ENCODE assay signal across 8 cellular contexts in the genomic region with DNA sequence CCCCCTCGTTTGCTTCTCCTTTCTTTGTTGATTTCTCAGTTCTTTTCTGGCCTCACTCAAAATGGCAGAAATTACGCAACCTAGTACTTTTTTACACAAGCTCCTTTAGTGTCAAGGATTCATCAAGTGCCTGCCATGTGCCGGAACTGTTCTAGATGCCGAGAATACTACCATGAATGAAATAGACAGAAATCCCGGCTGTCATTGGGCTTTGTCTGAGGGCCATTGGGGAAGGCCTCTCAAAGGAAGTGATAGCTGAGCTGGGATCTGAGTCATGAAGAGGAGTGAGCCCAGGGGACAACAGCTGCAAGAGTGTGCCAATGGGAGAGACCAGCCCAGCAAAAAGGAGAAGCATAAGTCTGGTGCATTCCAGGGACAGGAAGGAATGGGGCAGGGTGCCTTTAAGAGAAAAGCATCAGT. TPM values are rescaled to one million over a fixed set of nuclear protein-coding genes. Genes with fewer than 3 reads are reported as not detected.
A peak's percentile ranks its signal among the peaks of the same experiment; 100 is the strongest.
DNase-seq lines count a peak whose midpoint lies in the region; ATAC-seq lines count a peak whose summit lies in the region.

No MANE protein-coding gene starts in this region.

- no peaks in the 10 kb centered on the region for H3K9me3 Mint-ChIP-seq in activated naive CD4-positive, alpha-beta T cell treated with anti-CD3 and anti-CD28 coated beads for 36 hours
- H3K9me3 Mint-ChIP-seq in activated naive CD4-positive, alpha-beta T cell treated with anti-CD3 and anti-CD28 coated beads, Interleukin-2, amount 10 ng/mL, durations not matched to agents 7 days and 5 days = no peaks in the 10 kb centered on the region

- peaks cover 10% of the 10 kb centered on the region for H3K4me1 ChIP-seq in stomach smooth muscle (ENCODE audit: control insufficient read depth, insufficient read depth, low read length)

- no peaks in the 10 kb centered on the region for H3K27me3 Mint-ChIP-seq in activated naive CD4-positive, alpha-beta T cell treated with anti-CD3 and anti-CD28 coated beads for 36 hours (ENCODE audit: low read depth)
- peaks cover 4% of the 10 kb centered on the region for H3K27me3 Mint-ChIP-seq in activated naive CD4-positive, alpha-beta T cell treated with anti-CD3 and anti-CD28 coated beads, Interleukin-2, amount 10 ng/mL, durations not matched to agents 7 days and 5 days

- H3K4me3 Mint-ChIP-seq in activated naive CD4-positive, alpha-beta T cell treated with anti-CD3 and anti-CD28 coated beads for 36 hours = no peak overlapping the region
- H3K4me3 Mint-ChIP-seq in activated naive CD4-positive, alpha-beta T cell treated with anti-CD3 and anti-CD28 coated beads, Interleukin-2, amount 10 ng/mL, durations not matched to agents 7 days and 5 days = no peak overlapping the region

- H3K27ac ChIP-seq in stomach smooth muscle (ENCODE audit: low read length) = peak overlapping the region; percentile 56

- H3K4me1 Mint-ChIP-seq in activated naive CD4-positive, alpha-beta T cell treated with anti-CD3 and anti-CD28 coated beads for 36 hours (ENCODE audit: low read depth) = peaks cover 24% of the 10 kb centered on the region
- H3K4me1 Mint-ChIP-seq in activated naive CD4-positive, alpha-beta T cell treated with anti-CD3 and anti-CD28 coated beads, Interleukin-2, amount 10 ng/mL, durations not matched to agents 7 days and 5 days = peaks cover 8% of the 10 kb centered on the region

- no peak overlapping the region for H3K4me3 ChIP-seq in stomach smooth muscle (ENCODE audit: low read length in 2 of 2)

- H3K9ac ChIP-seq in stomach smooth muscle (ENCODE audit: low read length in 2 of 2) = no peak overlapping the region

- no peak for DNase-seq in activated naive CD4-positive, alpha-beta T cell treated with anti-CD3 and anti-CD28 coated beads for 36 hours
- no peak for DNase-seq in activated naive CD4-positive, alpha-beta T cell treated with anti-CD3 and anti-CD28 coated beads, Interleukin-2, amount 10 ng/mL, durations not matched to agents 7 days and 5 days
- DNase-seq in astrocyte of the hippocampus (ENCODE audit: low read depth, low spot score) = peak; percentile 56
- DNase-seq in kidney glomerular epithelial cell (lab: John Stamatoyannopoulos, UW) = peak; percentile 34
- no peak for DNase-seq in stimulated activated naive CD4-positive, alpha-beta T cell (lab: John Stamatoyannopoulos, UW)
- no peak for DNase-seq in GM19238 (ENCODE audit: insufficient read length, low spot score)

- H3K27me3 ChIP-seq in stomach smooth muscle (ENCODE audit: control insufficient read depth in 1 of 2, insufficient read depth in 2 of 2, low read length in 2 of 2) = no peaks in the 10 kb centered on the region

- no peak for ATAC-seq in HG03521 (IDR thresholded peaks at IDR 0.05; ENCODE audit: unreplicated experiment)

- intact Hi-C loops in activated naive CD4-positive, alpha-beta T cell treated with anti-CD3 and anti-CD28 coated beads for 36 hours (cut with micrococcal nuclease) = no loop called here

- H3K27ac Mint-ChIP-seq in activated naive CD4-positive, alpha-beta T cell treated with anti-CD3 and anti-CD28 coated beads for 36 hours = peak overlapping the region; percentile 33
- H3K27ac Mint-ChIP-seq in activated naive CD4-positive, alpha-beta T cell treated with anti-CD3 and anti-CD28 coated beads, Interleukin-2, amount 10 ng/mL, durations not matched to agents 7 days and 5 days = no peak overlapping the region

- H3K36me3 Mint-ChIP-seq in activated naive CD4-positive, alpha-beta T cell treated with anti-CD3 and anti-CD28 coated beads for 36 hours (ENCODE audit: low read depth) = no peaks in the 10 kb centered on the region
- H3K36me3 Mint-ChIP-seq in activated naive CD4-positive, alpha-beta T cell treated with anti-CD3 and anti-CD28 coated beads, Interleukin-2, amount 10 ng/mL, durations not matched to agents 7 days and 5 days = no peaks in the 10 kb centered on the region

- CTCF ChIA-PET in activated naive CD4-positive, alpha-beta T cell treated with anti-CD3 and anti-CD28 coated beads for 36 hours (lab: Charles Lee) = interaction anchor here (0.6 to 1.0 kb wide), 2 partner anchors 23 to 157 kb away, joined by 3 read pairs; no protein-coding TSS in a partner anchor
- CTCF ChIA-PET in activated naive CD4-positive, alpha-beta T cell treated with anti-CD3 and anti-CD28 coated beads, Interleukin-2, amount 10 ng/mL, durations not matched to agents 7 days and 5 days (lab: Charles Lee) = no interaction called here

- H3K36me3 ChIP-seq in stomach smooth muscle (ENCODE audit: control insufficient read depth in 2 of 2, insufficient read depth in 2 of 2, low read length in 2 of 2) = no peaks in the 10 kb centered on the region

- H3K9me3 ChIP-seq in stomach smooth muscle (ENCODE audit: control insufficient read depth in 2 of 2, low read length in 2 of 2) = no peaks in the 10 kb centered on the region

RNA-seq across cellular contexts. Expression of gene PPP1CB, which starts 34.3 kb away (rescaled TPM):
- 100 to 1,000 TPM; 235 to 239 TPM for total RNA-seq in activated naive CD4-positive, alpha-beta T cell treated with anti-CD3 and anti-CD28 coated beads for 36 hours

Comparison
In these comparisons a context has a peak if more than half of its experiments do, and no peak if none do; other contexts are left out.
1. DNase-seq: peak in astrocyte of the hippocampus (single experiment) and kidney glomerular epithelial cell (single experiment); none in activated naive CD4-positive, alpha-beta T cell treated with anti-CD3 and anti-CD28 coated beads for 36 hours (single experiment), activated naive CD4-positive, alpha-beta T cell treated with anti-CD3 and anti-CD28 coated beads, Interleukin-2, amount 10 ng/mL, durations not matched to agents 7 days and 5 days (single experiment), stimulated activated naive CD4-positive, alpha-beta T cell (0 of 6) and GM19238 (single experiment).